7 cellular contexts compared by ENCODE assay signal in genomic region chr3:136075218-136075808, GRCh38.
DNase-seq lines count a peak whose midpoint lies in the region; ATAC-seq and TF ChIP-seq lines count a peak whose summit lies in the region.

No MANE protein-coding gene starts in this region.

- TF ChIP-seq CTCF in adrenal gland (IDR thresholded peaks at IDR 0.05) = peak; percentile 88 to 98 (median 98)
- TF ChIP-seq CTCF in heart left ventricle (IDR thresholded peaks at IDR 0.05) = peak; percentile 78 to 97 (median 93)

- H3K36me3 ChIP-seq in adrenal gland (replicated peaks in 1 of 2) (no peaks in the 10 kb centered on the region), heart left ventricle (peaks cover 0 to 21% (median 6%) of the 10 kb centered on the region in 9 donors)

- WGBS in adrenal gland, 4 donors = 86 to 96% (median 93%) methylated on average over 1 of the region's 1 CpG
- 75 to 95% (median 81%) methylated on average over 1 of the region's 1 CpG for WGBS in heart left ventricle, 4 donors

- H3K9me3 ChIP-seq in adrenal gland (replicated peaks in 1 of 3) (no peaks in the 10 kb centered on the region), heart left ventricle (no peaks in the 10 kb centered on the region)

- no peak overlapping the region for H3K4me3 ChIP-seq in adrenal gland
- H3K4me3 ChIP-seq in heart left ventricle = no peak overlapping the region

- no peaks in the 10 kb centered on the region for H3K27me3 ChIP-seq in adrenal gland
- H3K27me3 ChIP-seq in heart left ventricle = no peaks in the 10 kb centered on the region

- no peak for TF ChIP-seq POLR2A in adrenal gland (IDR thresholded peaks at IDR 0.05)
- TF ChIP-seq POLR2A in heart left ventricle (IDR thresholded peaks at IDR 0.05) = no peak

- H3K27ac ChIP-seq in adrenal gland (no peak overlapping the region), heart left ventricle (peak overlapping the region in 8 of 12 donors; percentile 0 to 59 (median 36))

- H3K4me1 ChIP-seq in adrenal gland (replicated peaks in 1 of 2) (peaks cover 0 to 21% of the 10 kb centered on the region in 2 donors), heart left ventricle (peaks cover 0 to 33% (median 17%) of the 10 kb centered on the region in 12 donors)

- intact Hi-C loops in adrenal gland (cut with DNase I) = loop anchor here (5.0 to 10.0 kb wide), 3 partner anchors 689 to 939 kb away; no protein-coding TSS in a partner anchor
- intact Hi-C loops in heart left ventricle (cut with DNase I) = loop anchor here in 9 of 10 donors (1.0 to 10.0 kb wide), 9 partner anchors 122 to 939 kb away; partner anchors contain the start of genes STAG1 (in 8 of the 9), PCCB (in 4 of the 9) and MSL2 (in 3 of the 9)

- DNase-seq in NCI-H1436 treated with DMSO at 0.1 percent for 48 hours (lab: John Stamatoyannopoulos, UW) = peak; percentile 50
- DNase-seq in T-helper 1 cell = peak; percentile 20 to 69 (median 51)
- DNase-seq in adrenal gland = peak; percentile 56 to 92 (median 71)
- peak; percentile 54 to 68 (median 67) for DNase-seq in heart left ventricle
- DNase-seq in putamen (ENCODE audit: low spot score) = peak; percentile 76

- peak; percentile 56 for ATAC-seq in GM18502 (IDR thresholded peaks at IDR 0.05; ENCODE audit: poor library complexity, unreplicated experiment)
- peak; percentile 78 to 84 (median 80) for ATAC-seq in heart left ventricle
- no peak for ATAC-seq in HG02623 (IDR thresholded peaks at IDR 0.05; ENCODE audit: unreplicated experiment)

Comparison
In these comparisons a context has a peak if more than half of its experiments do, and no peak if none do; other contexts are left out.
1. H3K27ac ChIP-seq: peak in heart left ventricle (8 of 12); none in adrenal gland (0 of 5).
2. Peak in every context shown above with its lines, with median percentiles within 50 percentile points of each other: DNase-seq.